Comparison of ENCODE assay signal across 21 cellular contexts in genomic region chr2:112633708-112634107, GRCh38. TPM values are rescaled to one million over a fixed set of nuclear protein-coding genes. Genes with fewer than 3 reads are reported as not detected.
A peak's percentile ranks its signal among the peaks of the same experiment; 100 is the strongest.
DNase-seq lines count a peak whose midpoint lies in the region; ATAC-seq and TF ChIP-seq lines count a peak whose summit lies in the region.
"Had no signal": no experiment of that assay in that cellular context is flagged by ENCODE, and none has a peak within 500 bp of the region (broad histone marks: within the 10 kb centered on the region; RNA-seq: fewer than 3 reads in every experiment).

No MANE protein-coding gene starts in this region.

- no peak overlapping the region for H2AFZ ChIP-seq in mesenchymal stem cell (ENCODE audit: low read depth, low read length)

- H3K23ac ChIP-seq in mesenchymal stem cell (ENCODE audit: low read length in 2 of 2), result no peak overlapping the region

- H3K27me3 ChIP-seq in mesenchymal stem cell (ENCODE audit: control insufficient read depth in 1 of 2, insufficient read depth in 1 of 2, low read length in 2 of 2), result no peaks in the 10 kb centered on the region
- no peaks in the 10 kb centered on the region for H3K27me3 ChIP-seq in thyroid gland
- H3K27me3 ChIP-seq in ascending aorta, result no peaks in the 10 kb centered on the region
- H3K27me3 ChIP-seq: vagina had no signal

- TF ChIP-seq CTCF in thyroid gland (IDR thresholded peaks at IDR 0.05) (no peak), GM13977 (IDR thresholded peaks at IDR 0.05; ENCODE audit: extremely low read depth, insufficient read depth, missing control alignments) (no peak), ascending aorta (IDR thresholded peaks at IDR 0.05) (no peak)

- H3K36me3 ChIP-seq in mesenchymal stem cell (ENCODE audit: control insufficient read depth in 1 of 2, insufficient read depth in 2 of 2, low read depth in 1 of 2, low read length in 2 of 2), result no peaks in the 10 kb centered on the region
- H3K36me3 ChIP-seq in thyroid gland, result no peaks in the 10 kb centered on the region
- H3K36me3 ChIP-seq in ascending aorta, result no peaks in the 10 kb centered on the region
- H3K36me3 ChIP-seq: lower lobe of right lung, vagina had no signal

- no peaks in the 10 kb centered on the region for H3K36me3 Mint-ChIP-seq in activated naive CD4-positive, alpha-beta T cell treated with anti-CD3 and anti-CD28 coated beads, Interleukin-2, amount 50 U/mL, for 24 hours
- peaks cover 2% of the 10 kb centered on the region for H3K36me3 Mint-ChIP-seq in T-helper 17 cell (ENCODE audit: low read depth)

- peak overlapping the region; percentile 43 to 89 for H2BK12ac ChIP-seq in mesenchymal stem cell (ENCODE audit: low read length in 2 of 2)

- peak overlapping the region; percentile 30 for H3K27ac ChIP-seq in mesenchymal stem cell (ENCODE audit: low read length, poor library complexity, severe bottlenecking)
- peak overlapping the region; percentile 56 to 79 (median 68) for H3K27ac ChIP-seq in thyroid gland
- H3K27ac ChIP-seq in ascending aorta, result no peak overlapping the region
- H3K27ac ChIP-seq in substantia nigra (ENCODE audit: low read depth, low read length, poor library complexity, severe bottlenecking), result no peak overlapping the region
- H3K27ac ChIP-seq: C4-2B, HL-60, lower lobe of right lung, vagina had no signal

- H2BK5ac ChIP-seq in mesenchymal stem cell (ENCODE audit: low read depth, low read length, poor library complexity, severe bottlenecking), result peak overlapping the region; percentile 14

- no peak overlapping the region for H3K27ac Mint-ChIP-seq in activated naive CD4-positive, alpha-beta T cell treated with anti-CD3 and anti-CD28 coated beads, Interleukin-2, amount 50 U/mL, for 24 hours
- H3K27ac Mint-ChIP-seq in T-helper 17 cell, result peak overlapping the region; percentile 98

- ATAC-seq in T-helper 17 cell, result no peak
- ATAC-seq: lower lobe of right lung had no signal

- H2AK5ac ChIP-seq in mesenchymal stem cell (ENCODE audit: low read length, severe bottlenecking), result peak overlapping the region; percentile 96

- H3K9ac ChIP-seq in mesenchymal stem cell (ENCODE audit: low read length), result no peak overlapping the region

- no peak for TF ChIP-seq POLR2A in thyroid gland (IDR thresholded peaks at IDR 0.05)

- H3K4me2 ChIP-seq in mesenchymal stem cell (ENCODE audit: low read length, poor library complexity, severe bottlenecking), result no peak overlapping the region

- H3K18ac ChIP-seq in mesenchymal stem cell (ENCODE audit: low read depth in 1 of 2, low read length in 2 of 2), result peak overlapping the region; percentile 49 to 56

- peak overlapping the region; percentile 67 to 89 for H3K4ac ChIP-seq in mesenchymal stem cell (ENCODE audit: low read depth in 1 of 2, low read length in 2 of 2)

- H3K4me3 ChIP-seq in mesenchymal stem cell (ENCODE audit: insufficient read depth in 1 of 2, low read depth in 1 of 2, low read length in 2 of 2) (no peak overlapping the region), thyroid gland (replicated peaks in 1 of 3) (no peak overlapping the region), ascending aorta (no peak overlapping the region)
- H3K4me3 ChIP-seq: lower lobe of right lung, skin epidermis, vagina had no signal

- DNase-seq in activated naive CD4-positive, alpha-beta T cell treated with anti-CD3 and anti-CD28 coated beads, Interleukin-2, amount 50 U/mL, for 16 hours, result no peak
- DNase-seq in T-helper 17 cell (no peak), mesenchymal stem cell (no peak), thyroid gland (no peak), GM13977 (ENCODE audit: low spot score) (no peak), ascending aorta (ENCODE audit: low spot score in 2 of 2) (no peak), substantia nigra (lab: John Stamatoyannopoulos, UW) (no peak)
- DNase-seq: activated gamma-delta T cell; dermis blood vessel endothelial cell; EL; lower lobe of right lung; NCI-H1092; NCI-H187 treated with DMSO at 0.1 percent for 48 hours; NCI-H526; occipital lobe; stimulated activated CD4-positive, alpha-beta T cell treated with anti-CD3 and anti-CD28 coated beads, Interleukin-2, amount 100 ng/mL, for 24 hours had no signal

- 81% methylated on average over 5 of the region's 5 CpGs for WGBS in mesenchymal stem cell
- 74 to 84% methylated on average over 5 of the region's 5 CpGs for WGBS in thyroid gland, 2 donors

- H4K8ac ChIP-seq in mesenchymal stem cell (ENCODE audit: low read length), result peak overlapping the region; percentile 55

- peak overlapping the region; percentile 16 for H3K4me3 Mint-ChIP-seq in activated naive CD4-positive, alpha-beta T cell treated with anti-CD3 and anti-CD28 coated beads, Interleukin-2, amount 50 U/mL, for 24 hours
- H3K4me3 Mint-ChIP-seq in T-helper 17 cell, result no peak overlapping the region

- peaks cover 87% of the 10 kb centered on the region for H3K4me1 Mint-ChIP-seq in activated naive CD4-positive, alpha-beta T cell treated with anti-CD3 and anti-CD28 coated beads, Interleukin-2, amount 50 U/mL, for 24 hours
- peaks cover 59% of the 10 kb centered on the region for H3K4me1 Mint-ChIP-seq in T-helper 17 cell

- intact Hi-C loops in thyroid gland (cut with DNase I) (no loop called here), ascending aorta (cut with DNase I) (no loop called here)

- in situ Hi-C loops in GM13977 (cut with MboI; ENCODE audit: low pct_unique_long_range_greater_than_20kb, low sequenced_read_pairs, unreplicated experiment), result no loop called here

- no peaks in the 10 kb centered on the region for H3K79me1 ChIP-seq in mesenchymal stem cell (replicated peaks; ENCODE audit: low read length, poor library complexity, severe bottlenecking)

- no peaks in the 10 kb centered on the region for H3K9me3 Mint-ChIP-seq in activated naive CD4-positive, alpha-beta T cell treated with anti-CD3 and anti-CD28 coated beads, Interleukin-2, amount 50 U/mL, for 24 hours

- H3K4me1 ChIP-seq in mesenchymal stem cell (ENCODE audit: control insufficient read depth, insufficient read depth, low read depth, low read length) (peaks cover 36% of the 10 kb centered on the region), thyroid gland (peaks cover 13 to 21% of the 10 kb centered on the region in 2 donors), ascending aorta (no peaks in the 10 kb centered on the region)
- H3K4me1 ChIP-seq: vagina had no signal

- H2BK120ac ChIP-seq in mesenchymal stem cell (ENCODE audit: low read depth, low read length), result no peak overlapping the region

- peak overlapping the region; percentile 62 for H4K91ac ChIP-seq in mesenchymal stem cell (ENCODE audit: low read length)

- no peak overlapping the region for H2BK15ac ChIP-seq in mesenchymal stem cell (ENCODE audit: low read depth, poor library complexity, severe bottlenecking)

- H3K27me3 Mint-ChIP-seq in activated naive CD4-positive, alpha-beta T cell treated with anti-CD3 and anti-CD28 coated beads, Interleukin-2, amount 50 U/mL, for 24 hours, result no peaks in the 10 kb centered on the region
- no peaks in the 10 kb centered on the region for H3K27me3 Mint-ChIP-seq in T-helper 17 cell

- H3K9me3 ChIP-seq in T-helper 17 cell (ENCODE audit: control insufficient read depth, low read length, poor library complexity, severe bottlenecking) (no peaks in the 10 kb centered on the region), mesenchymal stem cell (ENCODE audit: control insufficient read depth, low read length) (no peaks in the 10 kb centered on the region), thyroid gland (no peaks in the 10 kb centered on the region), ascending aorta (no peaks in the 10 kb centered on the region)
- H3K9me3 ChIP-seq: lower lobe of right lung, vagina had no signal

- peak overlapping the region in 1 of 2 experiments; percentile 35 for H3K14ac ChIP-seq in mesenchymal stem cell (ENCODE audit: low read length in 2 of 2)

RNA-seq across cellular contexts. Expression of gene SLC20A1, which starts 12.0 kb away (rescaled TPM):
- total RNA-seq in T-helper 17 cell (100 to 1,000 TPM; 113 to 130 TPM), thyroid gland (10 to 100 TPM; 15.6 to 40.3 (median 23.9) TPM), ascending aorta (18.4 TPM)
- 115 TPM for polyA plus RNA-seq in mesenchymal stem cell (2013, experiment 1 of 2)
- 115 TPM for polyA plus RNA-seq in mesenchymal stem cell (2013, experiment 2 of 2)

RNA-seq across cellular contexts. Expression of gene CHCHD5, which starts 49.3 kb away (rescaled TPM):
- 10 to 100 TPM; 16.6 to 18.4 TPM for total RNA-seq in T-helper 17 cell
- polyA plus RNA-seq in mesenchymal stem cell (2013, experiment 1 of 2), result 25.0 TPM
- polyA plus RNA-seq in mesenchymal stem cell (2013, experiment 2 of 2), result 24.5 TPM
- 10 to 100 TPM; 14.6 to 70.6 (median 29.1) TPM for total RNA-seq in thyroid gland
- 26.5 TPM for total RNA-seq in ascending aorta

Comparison
In these comparisons a context has a peak if more than half of its experiments do, and no peak if none do; other contexts are left out.
1. H3K27ac ChIP-seq: peak in mesenchymal stem cell (single experiment) and thyroid gland (3 of 3); none in ascending aorta (0 of 2) and substantia nigra (single experiment).